ENCODE assay signal across 13 cellular contexts in the genomic region with DNA sequence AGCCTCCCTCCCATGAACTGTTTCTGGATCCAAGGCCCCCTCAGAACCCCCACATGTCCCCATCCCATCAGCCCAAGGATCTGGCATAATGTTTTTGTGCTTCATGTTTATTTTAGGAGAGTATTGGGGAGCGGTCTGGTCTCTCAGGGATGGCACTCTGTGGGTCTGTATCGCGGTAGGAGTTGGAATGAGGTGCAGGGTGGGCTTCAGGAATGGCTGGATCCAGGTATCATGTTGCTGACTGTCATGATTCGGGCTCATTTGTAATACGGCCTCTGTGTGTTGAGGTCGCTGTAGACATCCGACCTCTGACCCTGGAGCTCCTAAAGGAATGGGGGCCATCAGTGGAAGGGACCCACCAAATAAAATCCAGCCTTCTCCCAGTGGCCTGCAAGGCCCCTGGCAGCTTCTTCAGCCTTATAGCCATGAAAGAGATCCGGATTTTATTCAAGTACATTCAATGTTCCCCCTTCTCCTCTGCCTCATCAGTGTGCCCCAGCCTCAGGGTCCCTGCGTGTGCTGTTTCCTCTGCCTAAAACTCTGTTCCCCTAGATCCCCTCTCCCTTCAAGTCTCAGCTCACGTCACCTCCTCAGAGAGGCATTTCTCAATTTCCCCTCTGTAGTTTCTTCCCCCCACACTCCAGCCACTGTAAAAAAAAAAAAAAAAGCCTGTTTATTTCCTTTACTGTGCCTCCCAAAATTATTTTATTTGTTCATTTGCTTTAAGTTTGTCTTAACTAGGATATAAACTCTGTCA. TPM values are rescaled to one million over a fixed set of nuclear protein-coding genes. Genes with fewer than 3 reads are reported as not detected.
DNase-seq lines count a peak whose midpoint lies in the region; ATAC-seq and TF ChIP-seq lines count a peak whose summit lies in the region.
"Had no signal": no experiment of that assay in that cellular context is flagged by ENCODE, and none has a peak within 500 bp of the region (broad histone marks: within the 10 kb centered on the region; RNA-seq: fewer than 3 reads in every experiment).

No MANE protein-coding gene starts in this region.

- RAD21 ChIA-PET in HCT116 (lab: Charles Lee; ENCODE audit: low non-redundant PET in 1 of 2, low total read pairs in 2 of 2, uncharacterized antibody in 2 of 2, unreplicated experiment in 2 of 2), result no interaction called here

- no TSS peak for BruUV-seq in HCT116 (replicated peaks; lab: Mats Ljungman, UMichigan)

- DNase-seq in AG04450 (ENCODE audit: low read depth, low spot score) (no peak), HCT116 (ENCODE audit: low read depth, low spot score) (no peak), GM19238 (ENCODE audit: insufficient read length, low spot score) (no peak), SHP77 (lab: John Stamatoyannopoulos, UW) (no peak), SJCRH30 (no peak), SHP77 treated with DMSO at 0.1 percent for 48 hours (lab: John Stamatoyannopoulos, UW) (no peak)
- DNase-seq in activated T-helper 1 cell treated with anti-CD3 and anti-CD28 coated beads, Interleukin-12 subunit alpha, Interleukin-12 subunit beta, Interleukin-2, Interleukin-4 antibody, amounts not matched to agents 30 ng/mL and 10 ng/mL and 1 ng/mL, durations not matched to agents 14 hours and 24 hours and 36 hours (ENCODE audit: low spot score), result no peak
- DNase-seq: NCI-H226 had no signal

- H3K27ac Mint-ChIP-seq in activated T-helper 1 cell treated with anti-CD3 and anti-CD28 coated beads, Interleukin-12 subunit alpha, Interleukin-12 subunit beta, Interleukin-2, Interleukin-4 antibody, amounts not matched to agents 30 ng/mL and 10 ng/mL and 1 ng/mL, durations not matched to agents 14 hours and 24 hours and 36 hours, result peak overlapping the region; percentile 76

- ATAC-seq in HCT116, result no peak

- no peak for TF ChIP-seq CTCF in AG04450 (IDR thresholded peaks at IDR 0.05; ENCODE audit: low read depth, low read length)
- TF ChIP-seq CTCF in HCT116 (IDR thresholded peaks at IDR 0.05 in 2 of 3, conservative IDR thresholded peaks at IDR 0.05 in 1 of 3; ENCODE audit: borderline replicate concordance in 1 of 3, insufficient read depth in 1 of 3, low read depth in 2 of 3, low read length in 2 of 3), result no peak

- H3K4me1 ChIP-seq in HCT116 (ENCODE audit: control insufficient read depth in 1 of 2, insufficient read depth in 2 of 2, low read length in 2 of 2), result peaks cover 17 to 49% of the 10 kb centered on the region in 2 experiments
- H3K4me1 ChIP-seq in mononuclear cell (ENCODE audit: insufficient read depth, low read length), result peaks cover 84% of the 10 kb centered on the region
- H3K4me1 ChIP-seq in SJCRH30, result peaks cover 24% of the 10 kb centered on the region

- no peaks in the 10 kb centered on the region; the same call in 1 of the 2 replicates for H3K9me3 ChIP-seq in AG04450 (ENCODE audit: control insufficient read depth, insufficient read depth, low read length)
- H3K9me3 ChIP-seq in HCT116 (ENCODE audit: control insufficient read depth in 1 of 2, insufficient read depth in 1 of 2, low read depth in 1 of 2, low read length in 2 of 2), result no peaks in the 10 kb centered on the region
- no peaks in the 10 kb centered on the region for H3K9me3 ChIP-seq in mononuclear cell (ENCODE audit: low read depth, low read length)
- no peaks in the 10 kb centered on the region for H3K9me3 ChIP-seq in SJCRH30 (replicated peaks)
- H3K9me3 ChIP-seq: HAP-1 had no signal

- intact Hi-C loops in HCT116 (cut with micrococcal nuclease), result no loop called here
- intact Hi-C loops in activated T-helper 1 cell treated with anti-CD3 and anti-CD28 coated beads, Interleukin-12 subunit alpha, Interleukin-12 subunit beta, Interleukin-2, Interleukin-4 antibody, amounts not matched to agents 30 ng/mL and 10 ng/mL and 1 ng/mL, durations not matched to agents 14 hours and 24 hours and 36 hours (cut with micrococcal nuclease), result loop anchor here (5.0 kb wide), 1 partner anchor 257 kb away; a partner anchor contains a TSS

- no peak overlapping the region for H3K4me3 ChIP-seq in AG04450 (ENCODE audit: low read depth, low read length)
- no peak overlapping the region for H3K4me3 ChIP-seq in HCT116 (replicated peaks in 1 of 2; ENCODE audit: low read depth in 1 of 2, low read length in 2 of 2)
- H3K4me3 ChIP-seq in mononuclear cell (ENCODE audit: low read length), result peak overlapping the region; percentile 19
- H3K4me3 ChIP-seq in SJCRH30, result no peak overlapping the region

- CTCF ChIA-PET in AG04450 (lab: Charles Lee) (interaction anchor here (0.7 to 2.5 kb wide), 3 partner anchors 22 to 27 kb away, joined by 3 to 10 read pairs (median 4); no protein-coding TSS in a partner anchor), HCT116 (lab: Charles Lee) (no interaction called here)

- H3K9me3 Mint-ChIP-seq in activated T-helper 1 cell treated with anti-CD3 and anti-CD28 coated beads, Interleukin-12 subunit alpha, Interleukin-12 subunit beta, Interleukin-2, Interleukin-4 antibody, amounts not matched to agents 30 ng/mL and 10 ng/mL and 1 ng/mL, durations not matched to agents 14 hours and 24 hours and 36 hours, result no peaks in the 10 kb centered on the region

- H3K79me2 ChIP-seq in HCT116 (ENCODE audit: insufficient read depth, low read length), result peaks cover 8% of the 10 kb centered on the region

- H3K36me3 ChIP-seq in HCT116 (ENCODE audit: control insufficient read depth in 1 of 2, insufficient read depth in 2 of 2, low read length in 2 of 2) (no peaks in the 10 kb centered on the region), SJCRH30 (no peaks in the 10 kb centered on the region)
- H3K36me3 ChIP-seq: HAP-1 had no signal

- no peak overlapping the region for H2AFZ ChIP-seq in HCT116 (ENCODE audit: low read depth, low read length, poor library complexity, severe bottlenecking)

- no peaks in the 10 kb centered on the region for H4K20me1 ChIP-seq in HCT116 (ENCODE audit: insufficient read depth)

- no peaks in the 10 kb centered on the region for H3K9me2 ChIP-seq in HCT116 (ENCODE audit: insufficient read depth)

- no peaks in the 10 kb centered on the region for H3K27me3 ChIP-seq in AG04450 (ENCODE audit: control insufficient read depth, insufficient read depth, low read length)
- H3K27me3 ChIP-seq in HCT116 (ENCODE audit: insufficient read depth, low read length), result no peaks in the 10 kb centered on the region
- no peaks in the 10 kb centered on the region for H3K27me3 ChIP-seq in mononuclear cell (ENCODE audit: insufficient read depth, low read length)
- H3K27me3 ChIP-seq in SJCRH30, result peaks cover 4% of the 10 kb centered on the region; the same call in 1 of the 2 replicates

- H3K4me2 ChIP-seq in HCT116 (ENCODE audit: low read length), result peak overlapping the region; percentile 89

- H3K27ac ChIP-seq in AG04450 (ENCODE audit: low read depth, low read length) (peak overlapping the region; percentile 61), HCT116 (ENCODE audit: low read depth, low read length) (peak overlapping the region; percentile 60; the same call in 1 of the 2 replicates), SJCRH30 (no peak overlapping the region)

- peaks cover 43% of the 10 kb centered on the region for H3K4me1 Mint-ChIP-seq in activated T-helper 1 cell treated with anti-CD3 and anti-CD28 coated beads, Interleukin-12 subunit alpha, Interleukin-12 subunit beta, Interleukin-2, Interleukin-4 antibody, amounts not matched to agents 30 ng/mL and 10 ng/mL and 1 ng/mL, durations not matched to agents 14 hours and 24 hours and 36 hours (ENCODE audit: low read depth)

- no peaks in the 10 kb centered on the region for H3K36me3 Mint-ChIP-seq in activated T-helper 1 cell treated with anti-CD3 and anti-CD28 coated beads, Interleukin-12 subunit alpha, Interleukin-12 subunit beta, Interleukin-2, Interleukin-4 antibody, amounts not matched to agents 30 ng/mL and 10 ng/mL and 1 ng/mL, durations not matched to agents 14 hours and 24 hours and 36 hours (ENCODE audit: low read depth)

- no peaks in the 10 kb centered on the region for H3K27me3 Mint-ChIP-seq in activated T-helper 1 cell treated with anti-CD3 and anti-CD28 coated beads, Interleukin-12 subunit alpha, Interleukin-12 subunit beta, Interleukin-2, Interleukin-4 antibody, amounts not matched to agents 30 ng/mL and 10 ng/mL and 1 ng/mL, durations not matched to agents 14 hours and 24 hours and 36 hours (ENCODE audit: insufficient read depth)

- no peak overlapping the region for H3K9ac ChIP-seq in HCT116 (ENCODE audit: low read length)

- H3K4me3 Mint-ChIP-seq in activated T-helper 1 cell treated with anti-CD3 and anti-CD28 coated beads, Interleukin-12 subunit alpha, Interleukin-12 subunit beta, Interleukin-2, Interleukin-4 antibody, amounts not matched to agents 30 ng/mL and 10 ng/mL and 1 ng/mL, durations not matched to agents 14 hours and 24 hours and 36 hours, result peak overlapping the region; percentile 27

- TF ChIP-seq RAD21 in HCT116 (IDR thresholded peaks at IDR 0.05; ENCODE audit: low read depth), result no peak

- POLR2A ChIA-PET in AG04450 (lab: Yijun Ruan, JAX), result no interaction called here
- POLR2A ChIA-PET in HCT116 (lab: Charles Lee), result no interaction called here

- no peak for TF ChIP-seq POLR2A in HCT116 (IDR thresholded peaks at IDR 0.05; ENCODE audit: borderline replicate concordance, extremely low read depth, insufficient read depth, insufficient read length)

RNA-seq across cellular contexts. Expression of a gene that starts 2.2 kb away (rescaled TPM):
- polyA plus RNA-seq in AG04450 (2011; rRNA removed), result 0.31 and 0.42 TPM in 2 replicates
- polyA minus RNA-seq in AG04450 (2011; rRNA and poly(A)+ RNA removed), result 0.69 and 0.78 TPM in 2 replicates
- 1.2 TPM for total RNA-seq in HCT116 (2021; ENCODE audit: unreplicated experiment)
- polyA plus RNA-seq in HCT116 (2012), result 0.59 and 1.2 TPM in 2 replicates
- total RNA-seq in activated T-helper 1 cell treated with anti-CD3 and anti-CD28 coated beads, Interleukin-12 subunit alpha, Interleukin-12 subunit beta, Interleukin-2, Interleukin-4 antibody, amounts not matched to agents 30 ng/mL and 10 ng/mL and 1 ng/mL, durations not matched to agents 14 hours and 24 hours and 36 hours, result 58.5 and 62.2 TPM in 2 replicates
- total RNA-seq in mononuclear cell, result 58.1 TPM
- total RNA-seq in SJCRH30 (2014; rRNA removed; shearing (Covaris generic)), result not detected in 2 replicates
- total RNA-seq: endothelial cell of umbilical vein, HT-29 had no signal
- polyA plus RNA-seq: endothelial cell of umbilical vein had no signal

RNA-seq across cellular contexts. Expression of a gene that starts 3.6 kb away (rescaled TPM):
- not detected in 2 replicates for polyA plus RNA-seq in AG04450 (2011; rRNA removed)
- polyA minus RNA-seq in AG04450 (2011; rRNA and poly(A)+ RNA removed), result not detected in 2 replicates
- total RNA-seq in HCT116 (2021; ENCODE audit: unreplicated experiment), result 0.49 TPM
- polyA plus RNA-seq in HCT116 (2012), result not detected in 2 replicates
- not detected in 2 replicates for total RNA-seq in activated T-helper 1 cell treated with anti-CD3 and anti-CD28 coated beads, Interleukin-12 subunit alpha, Interleukin-12 subunit beta, Interleukin-2, Interleukin-4 antibody, amounts not matched to agents 30 ng/mL and 10 ng/mL and 1 ng/mL, durations not matched to agents 14 hours and 24 hours and 36 hours
- total RNA-seq in mononuclear cell, result 286 TPM
- total RNA-seq in SJCRH30 (2014; rRNA removed; shearing (Covaris generic)), result not detected in 2 replicates
- total RNA-seq: endothelial cell of umbilical vein; HT-29; T-helper 2 cell treated with Interferon-gamma antibody and Interleukin-4, amounts not matched to agents 100 ng/mL and 5 ng/mL, for 36 hours had no signal
- polyA plus RNA-seq: endothelial cell of umbilical vein had no signal

RNA-seq across cellular contexts. Expression of a gene that starts 4.2 kb away (rescaled TPM):
- 1.5 and 2.3 TPM in 2 replicates for polyA plus RNA-seq in AG04450 (2011; rRNA removed)
- 3.2 and 5.4 TPM in 2 replicates for polyA minus RNA-seq in AG04450 (2011; rRNA and poly(A)+ RNA removed)
- 13.7 TPM for total RNA-seq in HCT116 (2021; ENCODE audit: unreplicated experiment)
- polyA plus RNA-seq in HCT116 (2012), result 7.5 and 8.0 TPM in 2 replicates
- total RNA-seq in activated T-helper 1 cell treated with anti-CD3 and anti-CD28 coated beads, Interleukin-12 subunit alpha, Interleukin-12 subunit beta, Interleukin-2, Interleukin-4 antibody, amounts not matched to agents 30 ng/mL and 10 ng/mL and 1 ng/mL, durations not matched to agents 14 hours and 24 hours and 36 hours, result 163 and 164 TPM in 2 replicates
- total RNA-seq in mononuclear cell, result 128 TPM
- total RNA-seq in SJCRH30 (2014; rRNA removed; shearing (Covaris generic)), result 6.2 and 7.3 TPM in 2 replicates

RNA-seq across cellular contexts. Expression of a gene that starts 31.7 kb away (rescaled TPM):
- polyA plus RNA-seq in AG04450 (2011; rRNA removed), result 0.69 and 1.1 TPM in 2 replicates
- 0.46 and 1.1 TPM in 2 replicates for polyA minus RNA-seq in AG04450 (2011; rRNA and poly(A)+ RNA removed)
- 18.8 TPM for total RNA-seq in HCT116 (2021; ENCODE audit: unreplicated experiment)
- polyA plus RNA-seq in HCT116 (2012), result 15.1 and 15.3 TPM in 2 replicates
- 11.6 and 13.6 TPM in 2 replicates for total RNA-seq in activated T-helper 1 cell treated with anti-CD3 and anti-CD28 coated beads, Interleukin-12 subunit alpha, Interleukin-12 subunit beta, Interleukin-2, Interleukin-4 antibody, amounts not matched to agents 30 ng/mL and 10 ng/mL and 1 ng/mL, durations not matched to agents 14 hours and 24 hours and 36 hours
- total RNA-seq in mononuclear cell, result 1.3 TPM
- total RNA-seq in SJCRH30 (2014; rRNA removed; shearing (Covaris generic)), result 5.1 and 10.2 TPM in 2 replicates

RNA-seq across cellular contexts. Expression of a gene that starts 36.1 kb away (rescaled TPM):
- 6.8 and 10.9 TPM in 2 replicates for polyA plus RNA-seq in AG04450 (2011; rRNA removed)
- polyA minus RNA-seq in AG04450 (2011; rRNA and poly(A)+ RNA removed), result 3.3 and 4.4 TPM in 2 replicates
- total RNA-seq in HCT116 (2021; ENCODE audit: unreplicated experiment) (41.2 TPM), mononuclear cell (not detected)
- polyA plus RNA-seq in HCT116 (2012), result 31.7 and 35.8 TPM in 2 replicates
- total RNA-seq in activated T-helper 1 cell treated with anti-CD3 and anti-CD28 coated beads, Interleukin-12 subunit alpha, Interleukin-12 subunit beta, Interleukin-2, Interleukin-4 antibody, amounts not matched to agents 30 ng/mL and 10 ng/mL and 1 ng/mL, durations not matched to agents 14 hours and 24 hours and 36 hours, result 2.3 and 2.4 TPM in 2 replicates
- 32.1 and 32.7 TPM in 2 replicates for total RNA-seq in SJCRH30 (2014; rRNA removed; shearing (Covaris generic))

Comparison
In these comparisons a context has a peak if more than half of its experiments do, and no peak if none do; other contexts are left out.
1. RNA of a gene that starts 2.2 kb away (total RNA-seq): 58.5 to 62.2 TPM in activated T-helper 1 cell treated with anti-CD3 and anti-CD28 coated beads, Interleukin-12 subunit alpha, Interleukin-12 subunit beta, Interleukin-2, Interleukin-4 antibody, amounts not matched to agents 30 ng/mL and 10 ng/mL and 1 ng/mL, durations not matched to agents 14 hours and 24 hours and 36 hours and 58.1 TPM in mononuclear cell (single experiment); 1.2 TPM in HCT116 (single experiment) and not detected in SJCRH30; every median in the first group is over 10 times any median in the second.
2. RNA of a gene that starts 3.6 kb away (total RNA-seq): 286 TPM in mononuclear cell (single experiment); 0.49 TPM in HCT116 (single experiment), not detected in activated T-helper 1 cell treated with anti-CD3 and anti-CD28 coated beads, Interleukin-12 subunit alpha, Interleukin-12 subunit beta, Interleukin-2, Interleukin-4 antibody, amounts not matched to agents 30 ng/mL and 10 ng/mL and 1 ng/mL, durations not matched to agents 14 hours and 24 hours and 36 hours and not detected in SJCRH30; every median in the first group is over 100 times any median in the second.